Comparison of ENCODE assay signal across 8 cellular contexts in genomic region chr2:13006829-13007715, GRCh38.
DNase-seq lines count a peak whose midpoint lies in the region; ATAC-seq and TF ChIP-seq lines count a peak whose summit lies in the region.

No MANE protein-coding gene starts in this region.

- no peaks in the 10 kb centered on the region for H3K27me3 ChIP-seq in A673 (replicated peaks; ENCODE audit: insufficient read depth, low read depth, low read length, poor library complexity)
- peaks cover 0 to 2% of the 10 kb centered on the region in 2 donors for H3K27me3 ChIP-seq in right lobe of liver

- peaks cover 35% of the 10 kb centered on the region for H3K4me1 ChIP-seq in A673 (ENCODE audit: insufficient read depth, low read length, poor library complexity, severe bottlenecking)
- no peaks in the 10 kb centered on the region for H3K4me1 ChIP-seq in right lobe of liver

- intact Hi-C loops in A673 (cut with micrococcal nuclease; ENCODE audit: unreplicated experiment), result loop anchor here (1.0 to 10.0 kb wide), 13 partner anchors 76 to 1530 kb away; no protein-coding TSS in a partner anchor
- intact Hi-C loops in right lobe of liver (cut with DNase I), result no loop called here

- H3K27ac ChIP-seq in A673 (ENCODE audit: low read depth, low read length, poor library complexity, severe bottlenecking), result no peak overlapping the region
- H3K27ac ChIP-seq in right lobe of liver, result no peak overlapping the region

- POLR2A ChIA-PET in A673 (lab: Charles Lee; ENCODE audit: low non-redundant PET), result no interaction called here

- peak; percentile 78 for TF ChIP-seq CTCF in A673 (conservative IDR thresholded peaks at IDR 0.05; ENCODE audit: low read depth, low read length)
- peak; percentile 86 for TF ChIP-seq CTCF in choroid plexus epithelial cell (conservative IDR thresholded peaks at IDR 0.05; ENCODE audit: low read depth, low read length)
- peak; percentile 81 to 87 (median 86) for TF ChIP-seq CTCF in right lobe of liver (IDR thresholded peaks at IDR 0.05)

- CTCF ChIA-PET in A673 (lab: Charles Lee), result interaction anchor here (0.5 to 2.1 kb wide), 19 partner anchors 10 to 1178 kb away, joined by 3 to 11 read pairs (median 4); partner anchors contain the start of gene TRIB2

- DNase-seq in A673 (ENCODE audit: low spot score), result peak; percentile 90
- peak; percentile 74 for DNase-seq in NCI-H345 treated with DMSO at 0.1 percent for 48 hours (lab: John Stamatoyannopoulos, UW; ENCODE audit: unreplicated experiment)
- DNase-seq in activated CD4-positive, alpha-beta T cell treated with anti-CD3 and anti-CD28 coated beads for 24 hours (ENCODE audit: low read depth in 2 of 2), result peak; percentile 38 to 60
- DNase-seq in choroid plexus epithelial cell (ENCODE audit: low read depth), result peak; percentile 87
- DNase-seq in right lobe of liver, result peak in 2 of 3 donors; percentile 29 to 59
- peak; percentile 13 to 41 (median 37) for DNase-seq in stimulated activated CD4-positive, alpha-beta T cell treated with anti-CD3 and anti-CD28 coated beads, TNF-alpha, amount 100 ng/mL, for 1 hour (ENCODE audit: low read depth in 3 of 3, low spot score in 1 of 3)

- ATAC-seq in GM18858 (IDR thresholded peaks at IDR 0.05; ENCODE audit: unreplicated experiment) (peak; percentile 84), HG03095 (IDR thresholded peaks at IDR 0.05; ENCODE audit: unreplicated experiment) (peak; percentile 74), right lobe of liver (peak; percentile 87 to 92 (median 89))

- TF ChIP-seq POLR2A in right lobe of liver (IDR thresholded peaks at IDR 0.05), result no peak

- H3K36me3 ChIP-seq in A673 (ENCODE audit: insufficient read depth, low read length, poor library complexity, severe bottlenecking) (no peaks in the 10 kb centered on the region), right lobe of liver (no peaks in the 10 kb centered on the region)

- BruUV-seq in A673 (replicated peaks; lab: Mats Ljungman, UMichigan), result no TSS peak

- WGBS in right lobe of liver (ENCODE audit: insufficient coverage, low coverage, low lambda C conversion rate, missing lambda C conversion rate), result 19% methylated on average over 16 of the region's 16 CpGs

- peak overlapping the region; percentile 15 for H3K4me3 ChIP-seq in A673 (ENCODE audit: low read depth, low read length, poor library complexity, severe bottlenecking)
- peak overlapping the region; percentile 43 for H3K4me3 ChIP-seq in choroid plexus epithelial cell (ENCODE audit: low read depth, low read length)
- H3K4me3 ChIP-seq in right lobe of liver, result no peak overlapping the region

- H3K9me3 ChIP-seq in A673 (ENCODE audit: low read depth, low read length, poor library complexity, severe bottlenecking) (no peaks in the 10 kb centered on the region), right lobe of liver (no peaks in the 10 kb centered on the region)

Comparison
In these comparisons a context has a peak if more than half of its experiments do, and no peak if none do; other contexts are left out.
1. DNase-seq: peak in every context shown above with its lines; median percentile 90 in A673; 87 in choroid plexus epithelial cell; 74 in NCI-H345 treated with DMSO at 0.1 percent for 48 hours; 49 in activated CD4-positive, alpha-beta T cell treated with anti-CD3 and anti-CD28 coated beads for 24 hours; 44 in right lobe of liver; 37 in stimulated activated CD4-positive, alpha-beta T cell treated with anti-CD3 and anti-CD28 coated beads, TNF-alpha, amount 100 ng/mL, for 1 hour.
2. H3K4me3 ChIP-seq: peak in A673 (single experiment) and choroid plexus epithelial cell (single experiment); none in right lobe of liver (0 of 3).
3. Peak in every context shown above with its lines, with median percentiles within 50 percentile points of each other: CTCF ChIP-seq and ATAC-seq.